1 cellular context compared by ENCODE assay signal in the genomic region with DNA sequence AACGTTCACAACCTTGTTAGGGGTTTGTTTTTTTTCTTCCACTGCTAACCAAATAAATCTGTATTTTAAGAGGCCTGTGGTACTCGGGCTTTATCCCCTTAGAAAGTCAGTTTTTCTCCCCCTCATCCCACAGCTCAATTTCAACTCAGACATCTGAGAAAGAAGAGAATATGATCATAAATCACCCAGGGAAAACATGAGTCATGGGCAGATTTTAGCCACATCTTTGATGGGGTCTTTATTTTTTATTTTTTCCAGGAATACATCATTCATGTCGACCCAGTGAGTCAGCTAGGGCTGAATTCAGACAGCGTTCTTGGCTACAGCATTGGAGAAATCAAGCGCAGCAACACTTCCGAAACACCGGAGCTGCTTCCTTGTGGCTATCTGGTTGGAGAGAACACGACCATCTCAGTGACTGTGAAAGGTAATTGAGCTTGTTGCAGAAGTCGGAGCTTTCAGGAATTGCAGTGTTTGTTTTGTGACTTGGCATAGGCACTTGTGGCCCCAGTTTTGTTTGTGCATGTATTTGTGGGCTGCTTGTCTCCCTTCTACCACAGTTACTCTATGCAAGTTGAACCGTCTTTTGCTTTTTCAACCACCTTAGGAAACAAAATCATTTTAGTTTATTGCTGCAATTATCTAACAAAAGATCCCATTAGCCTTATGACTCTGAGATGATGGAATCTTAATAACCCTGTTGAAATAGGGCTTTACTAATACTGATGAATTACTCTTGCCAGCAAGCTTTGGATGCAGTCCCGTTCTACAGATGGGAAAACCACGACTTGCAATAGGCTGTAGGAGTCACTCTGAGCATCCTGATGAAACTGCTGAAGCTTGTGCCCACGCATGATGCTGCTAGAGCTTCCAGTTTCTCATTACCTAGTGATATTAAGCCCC.
A peak's percentile ranks its signal among the peaks of the same experiment; 100 is the strongest.
TF ChIP-seq lines count a peak whose summit lies in the region.

No MANE protein-coding gene starts in this region.

TF ChIP-seq in IMR-90, 13 proteins besides CTCF, POLR2A, EP300 and RAD21:
- TF ChIP-seq MXI1 (IDR thresholded peaks at IDR 0.05; ENCODE audit: borderline replicate concordance, low read depth, low read length) (no peak), SMC3 (IDR thresholded peaks at IDR 0.05; ENCODE audit: low read depth, low read length) (peak; percentile 7; the same call in 1 of the 2 replicates), MAZ (IDR thresholded peaks at IDR 0.05; ENCODE audit: borderline replicate concordance, low read depth, low read length) (no peak), RFX5 (IDR thresholded peaks at IDR 0.05; ENCODE audit: low read depth, low read length) (no peak), RCOR1 (IDR thresholded peaks at IDR 0.05; ENCODE audit: insufficient replicate concordance, low read length) (no peak), BHLHE40 (IDR thresholded peaks at IDR 0.05; ENCODE audit: low read depth, low read length) (peak; percentile 32; the same call in 1 of the 2 replicates), CHD1 (IDR thresholded peaks at IDR 0.05; ENCODE audit: low read depth, low read length) (no peak), USF2 (IDR thresholded peaks at IDR 0.05; ENCODE audit: low read depth, low read length) (no peak), FOS (IDR thresholded peaks at IDR 0.05; ENCODE audit: low read depth, low read length) (peak; percentile 86), NFE2L2 (IDR thresholded peaks at IDR 0.05; ENCODE audit: low read depth, low read length) (no peak), CEBPB (IDR thresholded peaks at IDR 0.05; ENCODE audit: low read depth, low read length) (peak; percentile 74), MAFK (IDR thresholded peaks at IDR 0.05; ENCODE audit: low read depth, low read length) (no peak)
- TF ChIP-seq, protein P1, sequence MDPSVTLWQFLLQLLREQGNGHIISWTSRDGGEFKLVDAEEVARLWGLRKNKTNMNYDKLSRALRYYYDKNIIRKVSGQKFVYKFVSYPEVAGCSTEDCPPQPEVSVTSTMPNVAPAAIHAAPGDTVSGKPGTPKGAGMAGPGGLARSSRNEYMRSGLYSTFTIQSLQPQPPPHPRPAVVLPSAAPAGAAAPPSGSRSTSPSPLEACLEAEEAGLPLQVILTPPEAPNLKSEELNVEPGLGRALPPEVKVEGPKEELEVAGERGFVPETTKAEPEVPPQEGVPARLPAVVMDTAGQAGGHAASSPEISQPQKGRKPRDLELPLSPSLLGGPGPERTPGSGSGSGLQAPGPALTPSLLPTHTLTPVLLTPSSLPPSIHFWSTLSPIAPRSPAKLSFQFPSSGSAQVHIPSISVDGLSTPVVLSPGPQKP (IDR thresholded peaks at IDR 0.05; ENCODE audit: borderline replicate concordance, low read depth, low read length) = no peak
